15 cellular contexts compared by ENCODE assay signal in the genomic region with DNA sequence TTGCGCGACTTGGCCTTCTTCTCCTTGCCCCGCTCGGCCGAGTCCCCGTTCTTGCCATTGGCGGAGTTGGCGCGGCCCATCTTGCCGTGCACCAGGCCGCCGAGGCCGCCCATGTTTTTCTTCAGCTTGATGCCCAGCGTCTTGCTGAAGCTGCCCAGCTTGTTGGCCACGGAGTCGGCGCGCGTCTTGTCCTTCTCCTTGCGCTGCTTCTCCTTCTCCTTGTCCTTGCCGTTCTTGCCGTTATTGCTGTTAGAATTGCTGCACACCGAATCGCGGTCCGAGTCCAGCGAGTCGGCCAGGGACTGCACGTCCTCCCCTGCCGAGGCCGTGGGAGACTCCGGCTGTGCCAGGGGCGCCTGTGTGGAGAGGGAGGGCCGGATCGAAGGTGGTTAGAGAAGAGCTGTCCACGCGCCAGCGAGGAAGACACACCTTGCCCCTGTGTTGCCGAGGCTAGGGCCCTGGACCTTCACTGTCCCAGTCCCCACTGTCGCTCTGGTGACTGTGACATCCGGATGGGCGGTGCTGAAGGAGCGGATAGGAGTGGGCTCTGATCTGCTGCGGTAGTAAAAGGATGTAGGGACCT.
DNase-seq lines count a peak whose midpoint lies in the region; ATAC-seq, FAIRE-seq and TF ChIP-seq lines count a peak whose summit lies in the region.
"Had no signal": no experiment of that assay in that cellular context is flagged by ENCODE, and none has a peak within 500 bp of the region (broad histone marks: within the 10 kb centered on the region; RNA-seq: fewer than 3 reads in every experiment).

No MANE protein-coding gene starts in this region.

- H3K9me3 Mint-ChIP-seq in Caco-2 (ENCODE audit: unreplicated experiment) = no peaks in the 10 kb centered on the region
- H3K9me3 Mint-ChIP-seq in osteocyte (ENCODE audit: unreplicated experiment) = no peaks in the 10 kb centered on the region

- intact Hi-C loops in Caco-2 (cut with micrococcal nuclease; ENCODE audit: unreplicated experiment) = no loop called here

- no peak overlapping the region for H2AK5ac ChIP-seq in H1 (ENCODE audit: low read depth, low read length)

- H3K79me2 ChIP-seq in H1 (ENCODE audit: control insufficient read depth in 1 of 2, insufficient read depth in 2 of 2, low read length in 2 of 2) = no peaks in the 10 kb centered on the region

- no peak overlapping the region for H4K91ac ChIP-seq in H1 (replicated peaks; ENCODE audit: insufficient read length, low read length)

- no peak overlapping the region for H3K9ac ChIP-seq in H1 (replicated peaks in 1 of 4; ENCODE audit: extremely low read depth in 1 of 4, low read depth in 3 of 4, low read length in 3 of 4)

- ATAC-seq in T-helper 17 cell (no peak), HG02970 (IDR thresholded peaks at IDR 0.05; ENCODE audit: low FRiP score, unreplicated experiment) (no peak), HG02588 (IDR thresholded peaks at IDR 0.05; ENCODE audit: unreplicated experiment) (no peak), HG02759 (IDR thresholded peaks at IDR 0.05; ENCODE audit: unreplicated experiment) (no peak)
- ATAC-seq: right cardiac atrium had no signal

- no peak overlapping the region for H3K4ac ChIP-seq in H1 (replicated peaks; ENCODE audit: insufficient read length, low read depth, low read length)

- H3K27me3 Mint-ChIP-seq in Caco-2 (ENCODE audit: insufficient read depth, unreplicated experiment) (peaks cover 21% of the 10 kb centered on the region), T-helper 17 cell (no peaks in the 10 kb centered on the region), osteocyte (ENCODE audit: unreplicated experiment) (peaks cover 27% of the 10 kb centered on the region)

- H2AFZ ChIP-seq in H1 (ENCODE audit: low read length) = no peak overlapping the region

- H2BK120ac ChIP-seq in H1 (replicated peaks; ENCODE audit: low read depth, low read length) = no peak overlapping the region

- H3K4me1 Mint-ChIP-seq in Caco-2 (ENCODE audit: low read depth, unreplicated experiment) = no peaks in the 10 kb centered on the region
- peaks cover 23% of the 10 kb centered on the region for H3K4me1 Mint-ChIP-seq in T-helper 17 cell
- peaks cover 14% of the 10 kb centered on the region for H3K4me1 Mint-ChIP-seq in osteocyte (ENCODE audit: unreplicated experiment)

- DNase-seq in Caco-2 (no peak), T-helper 17 cell (no peak), H1 (ENCODE audit: low read depth in 1 of 2, low spot score in 2 of 2) (no peak), osteocyte (ENCODE audit: extremely low spot score, unreplicated experiment) (peak; percentile 78), DMS 273 treated with DMSO at 0.1 percent for 48 hours (lab: John Stamatoyannopoulos, UW) (no peak)
- DNase-seq: anterior cingulate cortex; C1 segment of cervical spinal cord; Karpas-422; NCI-H1436 treated with DMSO at 0.1 percent for 48 hours; NCI-H526; stimulated activated CD4-positive, alpha-beta T cell treated with anti-CD3 and anti-CD28 coated beads, Interleukin-4, amount 100 ng/mL, for 24 hours had no signal

- no peak overlapping the region for H3K23ac ChIP-seq in H1 (ENCODE audit: insufficient read length)

- H3K27me3 ChIP-seq in Caco-2 (replicated peaks; ENCODE audit: control insufficient read depth, insufficient read depth, low read length) (no peaks in the 10 kb centered on the region), H1 (replicated peaks in 1 of 4; ENCODE audit: control insufficient read depth in 3 of 4, extremely low read depth in 1 of 4, insufficient read depth in 3 of 4, low read length in 3 of 4) (peaks cover 32 to 39% (median 37%) of the 10 kb centered on the region in 4 experiments)

- H3K4me3 Mint-ChIP-seq in Caco-2 (ENCODE audit: unreplicated experiment) (peak overlapping the region; percentile 38), T-helper 17 cell (peak overlapping the region; percentile 88), osteocyte (ENCODE audit: unreplicated experiment) (peak overlapping the region; percentile 27)

- POLR2A ChIA-PET in Caco-2 (lab: Charles Lee) (no interaction called here), H1 (lab: Charles Lee; ENCODE audit: partially characterized antibody) (no interaction called here)

- H3K9me3 ChIP-seq in Caco-2 (no peaks in the 10 kb centered on the region), T-helper 17 cell (ENCODE audit: control insufficient read depth, low read length, poor library complexity, severe bottlenecking) (no peaks in the 10 kb centered on the region), H1 (ENCODE audit: insufficient read depth in 2 of 2, low read depth in 1 of 2, low read length in 1 of 2) (peaks cover 0 to 8% of the 10 kb centered on the region in 2 experiments; a peak in 1 of 4 replicates)

- CTCF ChIA-PET in Caco-2 (lab: Charles Lee) = no interaction called here
- CTCF ChIA-PET in H1 (lab: Charles Lee; ENCODE audit: partially characterized antibody) = interaction anchor here (0.8 to 3.8 kb wide), 5 partner anchors 11 to 118 kb away, joined by 3 to 16 read pairs (median 3); no protein-coding TSS in a partner anchor

- no peak overlapping the region for H3K27ac ChIP-seq in H1 (ENCODE audit: low read depth, low read length)

- no peaks in the 10 kb centered on the region for H3K4me1 ChIP-seq in Caco-2
- H3K4me1 ChIP-seq in H1 (replicated peaks in 1 of 4; ENCODE audit: control insufficient read depth in 3 of 4, insufficient read depth in 4 of 4, low read length in 3 of 4) = peaks cover 0 to 5% (median 0%) of the 10 kb centered on the region in 4 experiments; a peak in 4 of 7 replicates

- TF ChIP-seq EP300 in H1 (IDR thresholded peaks at IDR 0.05; ENCODE audit: borderline replicate concordance in 1 of 2, low read depth in 2 of 2, low read length in 2 of 2) = no peak

- H3K36me3 Mint-ChIP-seq in Caco-2 (ENCODE audit: insufficient read depth, unreplicated experiment) (peaks cover 11% of the 10 kb centered on the region), T-helper 17 cell (ENCODE audit: low read depth) (no peaks in the 10 kb centered on the region), osteocyte (ENCODE audit: unreplicated experiment) (peaks cover 2% of the 10 kb centered on the region)

- BruUV-seq in Caco-2 (replicated peaks; lab: Mats Ljungman, UMichigan) = no TSS peak

- H3K56ac ChIP-seq in H1 (replicated peaks; ENCODE audit: insufficient read length, low read depth, low read length) = no peak overlapping the region

- TF ChIP-seq CTCF in Caco-2 (IDR thresholded peaks at IDR 0.05; ENCODE audit: insufficient read depth in 1 of 2, low read depth in 1 of 2, low read length in 1 of 2, severe bottlenecking in 1 of 2, unreplicated experiment in 1 of 2) (no peak), H1 (IDR thresholded peaks at IDR 0.05; ENCODE audit: control extremely low read depth in 1 of 3, insufficient read depth in 1 of 3, low read depth in 1 of 3, low read length in 3 of 3) (no peak), osteocyte (IDR thresholded peaks at IDR 0.05) (no peak)

- H2BK5ac ChIP-seq in H1 (ENCODE audit: low read depth, low read length) = no peak overlapping the region

- H3K14ac ChIP-seq in H1 (ENCODE audit: insufficient read length) = no peak overlapping the region

- H3K23me2 ChIP-seq in H1 (ENCODE audit: low read depth, low read length) = no peaks in the 10 kb centered on the region; the same call in 1 of the 2 replicates

- 87% methylated on average over 26 of the region's 44 CpGs; no CpG with 5 or more reads in 1 of the 2 experiments for WGBS in H1 (ENCODE audit: extremely low coverage in 1 of 2, insufficient coverage in 1 of 2, insufficient read length in 1 of 2, insufficient replicate concordance in 2 of 2, low coverage in 1 of 2, low lambda C conversion rate in 2 of 2, missing lambda C conversion rate in 1 of 2), 2 experiments

- H2BK15ac ChIP-seq in H1 (ENCODE audit: low read length) = no peak overlapping the region

- no peaks in the 10 kb centered on the region; the same call in 1 of the 2 replicates for H3K79me1 ChIP-seq in H1 (ENCODE audit: low read depth, low read length)

- H3K36me3 ChIP-seq in Caco-2 (ENCODE audit: control insufficient read depth, insufficient read depth, low read length) = no peaks in the 10 kb centered on the region
- peaks cover 0 to 7% (median 0%) of the 10 kb centered on the region in 4 experiments; a peak in 1 of 8 replicates for H3K36me3 ChIP-seq in H1 (ENCODE audit: control insufficient read depth in 2 of 4, insufficient read depth in 4 of 4, low read length in 3 of 4)

- no peak for TF ChIP-seq RAD21 in H1 (IDR thresholded peaks at IDR 0.05 in 1 of 2, conservative IDR thresholded peaks at IDR 0.05 in 1 of 2; ENCODE audit: low read depth in 2 of 2, low read length in 2 of 2)

- H2BK20ac ChIP-seq in H1 (ENCODE audit: low read length) = no peak overlapping the region

- no peak overlapping the region for H3K27ac Mint-ChIP-seq in Caco-2 (ENCODE audit: unreplicated experiment)
- peak overlapping the region; percentile 87 for H3K27ac Mint-ChIP-seq in T-helper 17 cell
- no peak overlapping the region for H3K27ac Mint-ChIP-seq in osteocyte (ENCODE audit: unreplicated experiment)

- H4K8ac ChIP-seq in H1 (ENCODE audit: extremely low read depth, insufficient read depth, low read length) = no peak overlapping the region

- H3K4me2 ChIP-seq in H1 (ENCODE audit: insufficient read depth in 1 of 2, low read depth in 2 of 2, low read length in 2 of 2) = peak overlapping the region; percentile 58 to 59; a peak in 3 of 4 replicates

- H4K20me1 ChIP-seq in H1 (replicated peaks in 1 of 2; ENCODE audit: control insufficient read depth in 1 of 2, insufficient read depth in 2 of 2, low read length in 2 of 2) = peaks cover 0 to 2% of the 10 kb centered on the region in 2 experiments

- H2BK12ac ChIP-seq in H1 (ENCODE audit: low read depth, low read length) = no peak overlapping the region

- no peak overlapping the region for H4K5ac ChIP-seq in H1 (ENCODE audit: insufficient read length, low read depth, low read length)

- no peak overlapping the region for H3K18ac ChIP-seq in H1 (ENCODE audit: extremely low read depth, low read length)

- FAIRE-seq in H1 (lab: Jason Lieb, UNC) = no peak

- no peak for TF ChIP-seq POLR2A in H1 (IDR thresholded peaks at IDR 0.05; ENCODE audit: control extremely low read depth in 1 of 2, low read depth in 2 of 2, low read length in 2 of 2)

- H3K4me3 ChIP-seq in Caco-2 (ENCODE audit: low read depth, low read length) (no peak overlapping the region), H1 (ENCODE audit: extremely low read depth in 1 of 4, insufficient read depth in 2 of 4, low read depth in 3 of 4, low read length in 4 of 4) (peak overlapping the region in 2 of 4 experiments; percentile 8 to 31; a peak in 3 of 8 replicates)

TF ChIP-seq in H1, 55 proteins besides CTCF, POLR2A, EP300 and RAD21:
- TF ChIP-seq CHD1 (IDR thresholded peaks at IDR 0.05; ENCODE audit: low read depth, low read length) (no peak), EZH2 (IDR thresholded peaks at IDR 0.05; ENCODE audit: low read depth, low read length, severe bottlenecking) (peak; percentile 9), POLR2AphosphoS5 (IDR thresholded peaks at IDR 0.05; ENCODE audit: low read depth, low read length) (no peak), SIX5 (IDR thresholded peaks at IDR 0.05; ENCODE audit: low read depth, low read length) (no peak)

Comparison
In these comparisons a context has a peak if more than half of its experiments do, and no peak if none do; other contexts are left out.
1. H3K4me3 Mint-ChIP-seq: peak in every context shown above with its lines; median percentile 88 in T-helper 17 cell; 38 in Caco-2; 27 in osteocyte.